In genomic region chr6:36914227-36914794, GRCh38 we compare ENCODE assay signal across 8 cellular contexts. TPM values are rescaled to one million over a fixed set of nuclear protein-coding genes. Genes with fewer than 3 reads are reported as not detected.
DNase-seq lines count a peak whose midpoint lies in the region; ATAC-seq and TF ChIP-seq lines count a peak whose summit lies in the region.

No MANE protein-coding gene starts in this region.

- H3K36me3 Mint-ChIP-seq in CD8-positive, alpha-beta T cell = peaks cover 58% of the 10 kb centered on the region

- H3K27ac ChIP-seq in CD8-positive, alpha-beta T cell (ENCODE audit: low read depth, low read length) = no peak overlapping the region
- no peak overlapping the region for H3K27ac ChIP-seq in lower lobe of right lung

- POLR2A ChIA-PET in CD8-positive, alpha-beta T cell (lab: Charles Lee) = interaction anchor here (0.8 kb wide), 1 partner anchor 12 kb away, joined by 3 read pairs; no protein-coding TSS in a partner anchor

- intact Hi-C loops in CD8-positive, alpha-beta T cell (cut with DNase I, micrococcal nuclease) = loop anchor here in 1 of 2 experiments (10.0 kb wide), 1 partner anchor 60 kb away; no protein-coding TSS in a partner anchor
- intact Hi-C loops in lower lobe of right lung (cut with DNase I) = no loop called here

- H3K27me3 ChIP-seq in CD8-positive, alpha-beta T cell (ENCODE audit: insufficient read depth, low read length) = no peaks in the 10 kb centered on the region
- H3K27me3 ChIP-seq in lower lobe of right lung (ENCODE audit: low read depth) = no peaks in the 10 kb centered on the region

- ATAC-seq in CD8-positive, alpha-beta T cell = no peak
- ATAC-seq in lower lobe of right lung (peak; percentile 43 to 44), HG02840 (IDR thresholded peaks at IDR 0.05; ENCODE audit: low FRiP score, unreplicated experiment) (no peak), GM18861 (IDR thresholded peaks at IDR 0.05; ENCODE audit: unreplicated experiment) (no peak)

- H3K27ac Mint-ChIP-seq in CD8-positive, alpha-beta T cell = peak overlapping the region; percentile 73

- peaks cover 20% of the 10 kb centered on the region for H3K4me1 ChIP-seq in CD8-positive, alpha-beta T cell (ENCODE audit: insufficient read depth, low read length)
- H3K4me1 ChIP-seq in lower lobe of right lung = peaks cover 57% of the 10 kb centered on the region

- no peak for TF ChIP-seq CTCF in CD8-positive, alpha-beta T cell (IDR thresholded peaks at IDR 0.05)
- TF ChIP-seq CTCF in astrocyte of the spinal cord (IDR thresholded peaks at IDR 0.05; ENCODE audit: low read depth, low read length) (peak; percentile 40), lower lobe of right lung (IDR thresholded peaks at IDR 0.05) (peak; percentile 11)

- in situ Hi-C loops in astrocyte of the spinal cord (cut with HindIII; ENCODE audit: low sequenced_read_pairs) = no loop called here

- no peaks in the 10 kb centered on the region for H3K27me3 Mint-ChIP-seq in CD8-positive, alpha-beta T cell (ENCODE audit: low read depth)

- no peak overlapping the region for H3K4me3 Mint-ChIP-seq in CD8-positive, alpha-beta T cell

- no peaks in the 10 kb centered on the region for H3K9me3 ChIP-seq in CD8-positive, alpha-beta T cell (ENCODE audit: low read length)
- no peaks in the 10 kb centered on the region for H3K9me3 ChIP-seq in lower lobe of right lung

- H3K4me1 Mint-ChIP-seq in CD8-positive, alpha-beta T cell (ENCODE audit: low read depth) = peaks cover 23% of the 10 kb centered on the region

- CTCF ChIA-PET in CD8-positive, alpha-beta T cell (lab: Charles Lee) = interaction anchor here (0.6 to 1.4 kb wide), 2 partner anchors 29 to 155 kb away, joined by 3 to 7 read pairs; no protein-coding TSS in a partner anchor

- no peaks in the 10 kb centered on the region for H3K9me3 Mint-ChIP-seq in CD8-positive, alpha-beta T cell

- no peak overlapping the region for H3K4me3 ChIP-seq in CD8-positive, alpha-beta T cell (ENCODE audit: low read depth, low read length)
- H3K4me3 ChIP-seq in astrocyte of the spinal cord (ENCODE audit: low read depth, low read length) = no peak overlapping the region
- no peak overlapping the region for H3K4me3 ChIP-seq in lower lobe of right lung

- DNase-seq in CD8-positive, alpha-beta T cell = no peak
- DNase-seq in NAMALWA (ENCODE audit: low spot score) = peak; percentile 20
- DNase-seq in astrocyte of the spinal cord (ENCODE audit: low read depth, low spot score) = peak; percentile 55
- peak; percentile 61 for DNase-seq in lower lobe of right lung
- no peak for DNase-seq in activated gamma-delta T cell (lab: John Stamatoyannopoulos, UW)
- DNase-seq in germinal center (ENCODE audit: low spot score) = no peak

- H3K36me3 ChIP-seq in CD8-positive, alpha-beta T cell (ENCODE audit: insufficient read depth, low read length) = peaks cover 19% of the 10 kb centered on the region
- peaks cover 92% of the 10 kb centered on the region for H3K36me3 ChIP-seq in lower lobe of right lung

RNA-seq across cellular contexts. Expression of gene C6orf89, which starts 28.6 kb away (rescaled TPM):
- 10 to 100 TPM; 22.2 TPM for total RNA-seq in CD8-positive, alpha-beta T cell
- total RNA-seq in lower lobe of right lung = 54.7 TPM

RNA-seq across cellular contexts. Expression of gene PPIL1, which starts 39.7 kb away (rescaled TPM):
- total RNA-seq in CD8-positive, alpha-beta T cell = 1 to 10 TPM; 2.4 TPM
- total RNA-seq in lower lobe of right lung = 14.4 TPM

RNA-seq across cellular contexts. Expression of gene PI16, which starts 40.2 kb away (rescaled TPM):
- under 1 TPM; 0.24 to 0.42 TPM for total RNA-seq in CD8-positive, alpha-beta T cell
- total RNA-seq in lower lobe of right lung = 11.9 TPM

Comparison
In these comparisons a context has a peak if more than half of its experiments do, and no peak if none do; other contexts are left out.
1. ATAC-seq: peak in lower lobe of right lung (2 of 2); none in CD8-positive, alpha-beta T cell (single experiment), HG02840 (single experiment) and GM18861 (single experiment).
2. DNase-seq: peak in NAMALWA (single experiment), astrocyte of the spinal cord (single experiment) and lower lobe of right lung (single experiment); none in CD8-positive, alpha-beta T cell (0 of 7), activated gamma-delta T cell (single experiment) and germinal center (single experiment).